ENCODE assay signal across 14 cellular contexts in genomic region chr14:60515696-60516284, GRCh38. TPM values are rescaled to one million over a fixed set of nuclear protein-coding genes. Genes with fewer than 3 reads are reported as not detected.
DNase-seq lines count a peak whose midpoint lies in the region; ATAC-seq, FAIRE-seq and TF ChIP-seq lines count a peak whose summit lies in the region.
"Had no signal": no experiment of that assay in that cellular context is flagged by ENCODE, and none has a peak within 500 bp of the region (broad histone marks: within the 10 kb centered on the region; RNA-seq: fewer than 3 reads in every experiment).

No MANE protein-coding gene starts in this region.

- TF ChIP-seq RAD21 in HepG2 (CRISPR knock-in tag; IDR thresholded peaks at IDR 0.05): no peak

- in situ Hi-C loops in HepG2 (cut with HindIII; ENCODE audit: extremely low pct_ligation_motif_present, low pct_unique_long_range_greater_than_20kb): no loop called here

- H2AK5ac ChIP-seq in trophoblast cell (ENCODE audit: low read length): no peak overlapping the region

- no peak overlapping the region for H3K14ac ChIP-seq in trophoblast cell (ENCODE audit: low read length)

- ATAC-seq in HepG2: no peak

- H3K4me1 Mint-ChIP-seq in activated CD4-positive, alpha-beta memory T cell treated with anti-CD3 and anti-CD28 coated beads for 36 hours (ENCODE audit: low read depth): peaks cover 14% of the 10 kb centered on the region

- DNase-seq in NT2/D1 (ENCODE audit: low read depth, low spot score) (no peak), trophoblast cell (no peak), amygdala (lab: John Stamatoyannopoulos, UW) (no peak), HepG2 (ENCODE audit: low spot score) (no peak)
- no peak for DNase-seq in stimulated activated CD4-positive, alpha-beta T cell treated with anti-CD3 and anti-CD28 coated beads, Interleukin-4, amount 100 ng/mL, for 4 hours
- DNase-seq in activated CD4-positive, alpha-beta memory T cell treated with anti-CD3 and anti-CD28 coated beads for 36 hours: no peak
- DNase-seq: activated CD4-positive, CD25-positive, alpha-beta regulatory T cell; activated naive CD4-positive, alpha-beta T cell had no signal

- H4K20me1 ChIP-seq in HepG2 (ENCODE audit: insufficient read depth, low read length): no peaks in the 10 kb centered on the region

- no peak overlapping the region for H4K8ac ChIP-seq in trophoblast cell (ENCODE audit: low read depth, low read length)

- H3K4me3 Mint-ChIP-seq in activated CD4-positive, alpha-beta memory T cell treated with anti-CD3 and anti-CD28 coated beads for 36 hours: no peak overlapping the region

- H4K91ac ChIP-seq in trophoblast cell (ENCODE audit: low read depth, low read length): no peak overlapping the region

- no peak for TF ChIP-seq POLR2A in HepG2 (IDR thresholded peaks at IDR 0.05; ENCODE audit: insufficient read depth in 1 of 2, low read depth in 2 of 2, low read length in 2 of 2)

- peak overlapping the region; percentile 61 for H3K4me2 ChIP-seq in trophoblast cell (ENCODE audit: low read length)
- no peak overlapping the region for H3K4me2 ChIP-seq in HepG2 (ENCODE audit: low read depth, low read length)

- H3K4me1 ChIP-seq in ES-I3 (ENCODE audit: insufficient read depth, low read length) (peaks cover 8% of the 10 kb centered on the region; the same call in 1 of the 2 replicates), NT2/D1 (ENCODE audit: insufficient read depth, insufficient read length) (peaks cover 2% of the 10 kb centered on the region), trophoblast cell (ENCODE audit: control insufficient read depth in 1 of 2, insufficient read depth in 2 of 2, low read length in 2 of 2) (peaks cover 0 to 2% of the 10 kb centered on the region in 2 experiments), HepG2 (ENCODE audit: insufficient read depth, low read length) (no peaks in the 10 kb centered on the region)

- H3K9ac ChIP-seq in ES-I3 (ENCODE audit: low read depth, low read length) (peak overlapping the region; percentile 63; the same call in 1 of the 2 replicates), NT2/D1 (ENCODE audit: insufficient read length, low read depth) (no peak overlapping the region), trophoblast cell (ENCODE audit: low read length) (no peak overlapping the region), HepG2 (ENCODE audit: insufficient read depth, low read depth, low read length) (no peak overlapping the region)

- H3K9me3 ChIP-seq in ES-I3 (ENCODE audit: control insufficient read depth, insufficient read depth, low read length) (no peaks in the 10 kb centered on the region), NT2/D1 (ENCODE audit: insufficient read depth, low read length) (no peaks in the 10 kb centered on the region), trophoblast cell (ENCODE audit: insufficient read depth, low read depth, low read length) (no peaks in the 10 kb centered on the region), HepG2 (ENCODE audit: low read length) (no peaks in the 10 kb centered on the region)

- H2AFZ ChIP-seq in trophoblast cell (ENCODE audit: insufficient read depth, low read length, poor library complexity) (no peak overlapping the region), HepG2 (ENCODE audit: low read length) (no peak overlapping the region)

- no peak overlapping the region for H4K12ac ChIP-seq in trophoblast cell (ENCODE audit: low read depth, low read length)

- no peak overlapping the region for H3K4ac ChIP-seq in trophoblast cell (ENCODE audit: low read depth, low read length)

- no peak overlapping the region for H3K27ac Mint-ChIP-seq in activated CD4-positive, alpha-beta memory T cell treated with anti-CD3 and anti-CD28 coated beads for 36 hours

- H3K36me3 ChIP-seq in ES-I3 (ENCODE audit: insufficient read depth, low read length): no peaks in the 10 kb centered on the region
- no peaks in the 10 kb centered on the region for H3K36me3 ChIP-seq in NT2/D1 (ENCODE audit: insufficient read depth, insufficient read length, low read length)
- H3K36me3 ChIP-seq in trophoblast cell (ENCODE audit: control insufficient read depth in 1 of 2, insufficient read depth in 2 of 2, low read length in 2 of 2): no peaks in the 10 kb centered on the region
- no peaks in the 10 kb centered on the region for H3K36me3 ChIP-seq in HepG2 (replicated peaks in 1 of 2; ENCODE audit: control insufficient read depth in 1 of 2, insufficient read depth in 2 of 2, low read length in 2 of 2)

- H2BK5ac ChIP-seq in trophoblast cell (ENCODE audit: low read depth, low read length, poor library complexity): no peak overlapping the region

- no peaks in the 10 kb centered on the region for H3K9me3 Mint-ChIP-seq in activated CD4-positive, alpha-beta memory T cell treated with anti-CD3 and anti-CD28 coated beads for 36 hours

- intact Hi-C loops in activated CD4-positive, alpha-beta memory T cell treated with anti-CD3 and anti-CD28 coated beads for 36 hours (cut with micrococcal nuclease): no loop called here
- intact Hi-C loops in HepG2 (cut with micrococcal nuclease; ENCODE audit: unreplicated experiment): no loop called here

- BruUV-seq in HepG2 (replicated peaks; lab: Mats Ljungman, UMichigan): no TSS peak

- no peak for FAIRE-seq in HepG2 (lab: Jason Lieb, UNC)

- H2BK12ac ChIP-seq in trophoblast cell (ENCODE audit: low read length): no peak overlapping the region

- POLR2A ChIA-PET in activated CD4-positive, alpha-beta memory T cell treated with anti-CD3 and anti-CD28 coated beads for 36 hours (lab: Charles Lee): no interaction called here
- POLR2A ChIA-PET in HepG2 (lab: Yijun Ruan, JAX): no interaction called here

- peaks cover 2% of the 10 kb centered on the region for H3K36me3 Mint-ChIP-seq in activated CD4-positive, alpha-beta memory T cell treated with anti-CD3 and anti-CD28 coated beads for 36 hours

- CTCF ChIA-PET in activated CD4-positive, alpha-beta memory T cell treated with anti-CD3 and anti-CD28 coated beads for 36 hours (lab: Charles Lee): interaction anchor here (0.5 to 1.0 kb wide), 2 partner anchors 166 to 746 kb away, joined by 3 read pairs; no protein-coding TSS in a partner anchor
- CTCF ChIA-PET in HepG2 (lab: Yijun Ruan, JAX; ENCODE audit: low intra/inter-chr PET ratio, low total read pairs): interaction anchor here (1.3 kb wide), 1 partner anchor 166 kb away, joined by 4 read pairs; no protein-coding TSS in a partner anchor

- no peak overlapping the region for H3K18ac ChIP-seq in trophoblast cell (ENCODE audit: low read length)

- WGBS in trophoblast cell (ENCODE audit: extremely low coverage, insufficient coverage, insufficient read length): no CpG with 5 or more reads among the region's 39 CpGs
- WGBS in HepG2 (ENCODE audit: low lambda C conversion rate): 82% methylated on average over 30 of the region's 39 CpGs

- no peaks in the 10 kb centered on the region for H3K79me1 ChIP-seq in trophoblast cell (ENCODE audit: low read length)

- H3K27ac ChIP-seq in trophoblast cell (ENCODE audit: low read depth, low read length) (no peak overlapping the region), HepG2 (ENCODE audit: extremely low read length, insufficient read depth, low read length) (no peak overlapping the region)
- H3K27ac ChIP-seq: skin epidermis had no signal

- H3K27me3 Mint-ChIP-seq in activated CD4-positive, alpha-beta memory T cell treated with anti-CD3 and anti-CD28 coated beads for 36 hours: peaks cover 42% of the 10 kb centered on the region

- H2BK120ac ChIP-seq in trophoblast cell (ENCODE audit: insufficient read depth, low read length, poor library complexity): no peak overlapping the region

- H3K23ac ChIP-seq in trophoblast cell (ENCODE audit: low read length): no peak overlapping the region

- H3K79me2 ChIP-seq in trophoblast cell (ENCODE audit: control insufficient read depth, insufficient read depth, low read length, poor library complexity): no peaks in the 10 kb centered on the region
- H3K79me2 ChIP-seq in HepG2 (ENCODE audit: insufficient read depth, low read length): no peaks in the 10 kb centered on the region

- no peak for TF ChIP-seq CTCF in HepG2 (CRISPR knock-in tag; IDR thresholded peaks at IDR 0.05)

- H3K4me3 ChIP-seq in NT2/D1 (ENCODE audit: insufficient read length, low read depth) (peak overlapping the region; percentile 4), iPS-11a (ENCODE audit: low read depth, low read length) (peak overlapping the region; percentile 35), trophoblast cell (ENCODE audit: low read depth, low read length) (peak overlapping the region; percentile 59), HepG2 (replicated peaks in 1 of 3; ENCODE audit: insufficient read depth in 1 of 3, low read depth in 2 of 3, low read length in 3 of 3) (no peak overlapping the region)

- TF ChIP-seq EP300 in HepG2 (IDR thresholded peaks at IDR 0.05; ENCODE audit: low read depth in 2 of 2, low read length in 2 of 2) (no peak), HepG2 (CRISPR knock-in tag; IDR thresholded peaks at IDR 0.05; ENCODE audit: borderline replicate concordance) (no peak)

- H3K27me3 ChIP-seq in NT2/D1 (ENCODE audit: insufficient read depth, insufficient read length): peaks cover 46% of the 10 kb centered on the region
- H3K27me3 ChIP-seq in trophoblast cell (ENCODE audit: insufficient read depth, low read length): peaks cover 50% of the 10 kb centered on the region
- H3K27me3 ChIP-seq in HepG2 (ENCODE audit: control insufficient read depth in 1 of 2, insufficient read depth in 2 of 2, low read length in 2 of 2): peaks cover 0 to 35% of the 10 kb centered on the region in 2 experiments; a peak in 4 of 5 replicates

RNA-seq across cellular contexts. Expression of gene SIX6, which starts 6.8 kb away (rescaled TPM):
- not detected in 2 replicates for polyA plus RNA-seq in trophoblast cell (2013)
- not detected for total RNA-seq in activated CD4-positive, alpha-beta memory T cell treated with anti-CD3 and anti-CD28 coated beads for 36 hours
- total RNA-seq in HepG2 (2016; rRNA removed; fragmentation: Illumina TruSeq; extraction: Trizol): not detected in 2 replicates
- total RNA-seq in HepG2 (2016; cell fraction: cytosol; rRNA removed; fragmentation: Illumina TruSeq; extraction: Trizol; ENCODE audit: low read depth): not detected in 2 replicates
- not detected in 2 replicates for total RNA-seq in HepG2 (2016; cell fraction: insoluble cytoplasmic fraction; rRNA removed; fragmentation: Illumina TruSeq; extraction: Trizol)
- total RNA-seq in HepG2 (2016; cell fraction: membrane; rRNA removed; fragmentation: Illumina TruSeq; extraction: Trizol): not detected in 2 replicates
- total RNA-seq in HepG2 (2016; cell fraction: nucleus; rRNA removed; fragmentation: Illumina TruSeq; extraction: Trizol): not detected in 2 replicates
- polyA plus RNA-seq in HepG2 (2011; rRNA removed): not detected in 2 replicates
- polyA plus RNA-seq in HepG2 (2011; cell fraction: cytosol; rRNA removed): not detected in 2 replicates
- not detected in 2 replicates for polyA plus RNA-seq in HepG2 (2011; cell fraction: nucleus; rRNA removed)
- polyA plus RNA-seq in HepG2 (2012): not detected in 2 replicates
- polyA plus RNA-seq in HepG2 (2016; cell fraction: cytosol; fragmentation: Illumina TruSeq; extraction: Trizol; ENCODE audit: low read depth): not detected in 2 replicates
- not detected in 2 replicates for polyA plus RNA-seq in HepG2 (2016; cell fraction: insoluble cytoplasmic fraction; fragmentation: Illumina TruSeq; extraction: Trizol; ENCODE audit: low read depth)
- not detected in 2 replicates for polyA plus RNA-seq in HepG2 (2016; cell fraction: membrane; fragmentation: Illumina TruSeq; extraction: Trizol; ENCODE audit: low read depth)
- polyA plus RNA-seq in HepG2 (2016; cell fraction: nucleus; fragmentation: Illumina TruSeq; extraction: Trizol; ENCODE audit: insufficient read depth, low read depth): not detected in 2 replicates
- polyA minus RNA-seq in HepG2 (2011; rRNA and poly(A)+ RNA removed; ENCODE audit: low replicate concordance): not detected in 2 replicates
- polyA minus RNA-seq in HepG2 (2011; cell fraction: cytosol; rRNA and poly(A)+ RNA removed): not detected in 2 replicates
- not detected in 2 replicates for polyA minus RNA-seq in HepG2 (2011; cell fraction: nucleus; rRNA and poly(A)+ RNA removed)
- total RNA-seq: dermis microvascular lymphatic vessel endothelial cell, mucosa of gallbladder, NCI-H460 had no signal

RNA-seq across cellular contexts. Expression of gene C14orf39, which starts 29.9 kb away (rescaled TPM):
- polyA plus RNA-seq in trophoblast cell (2013): 0.08 and 0.12 TPM in 2 replicates
- total RNA-seq in activated CD4-positive, alpha-beta memory T cell treated with anti-CD3 and anti-CD28 coated beads for 36 hours: not detected
- total RNA-seq in HepG2 (2016; rRNA removed; fragmentation: Illumina TruSeq; extraction: Trizol): not detected in 2 replicates
- total RNA-seq in HepG2 (2016; cell fraction: cytosol; rRNA removed; fragmentation: Illumina TruSeq; extraction: Trizol; ENCODE audit: low read depth): 0.26 and 0.30 TPM in 2 replicates
- total RNA-seq in HepG2 (2016; cell fraction: insoluble cytoplasmic fraction; rRNA removed; fragmentation: Illumina TruSeq; extraction: Trizol): 0.17 TPM in 1 of 2 replicates, not detected in the other
- 0.10 and 0.22 TPM in 2 replicates for total RNA-seq in HepG2 (2016; cell fraction: membrane; rRNA removed; fragmentation: Illumina TruSeq; extraction: Trizol)
- 0.25 TPM in 1 of 2 replicates, not detected in the other for total RNA-seq in HepG2 (2016; cell fraction: nucleus; rRNA removed; fragmentation: Illumina TruSeq; extraction: Trizol)
- polyA plus RNA-seq in HepG2 (2011; rRNA removed): not detected in 2 replicates
- polyA plus RNA-seq in HepG2 (2011; cell fraction: cytosol; rRNA removed): not detected in 2 replicates
- polyA plus RNA-seq in HepG2 (2011; cell fraction: nucleus; rRNA removed): 0.05 TPM in 1 of 2 replicates, not detected in the other
- polyA plus RNA-seq in HepG2 (2012): not detected in 2 replicates
- not detected in 2 replicates for polyA plus RNA-seq in HepG2 (2016; cell fraction: cytosol; fragmentation: Illumina TruSeq; extraction: Trizol; ENCODE audit: low read depth)
- polyA plus RNA-seq in HepG2 (2016; cell fraction: insoluble cytoplasmic fraction; fragmentation: Illumina TruSeq; extraction: Trizol; ENCODE audit: low read depth): not detected in 2 replicates
- polyA plus RNA-seq in HepG2 (2016; cell fraction: membrane; fragmentation: Illumina TruSeq; extraction: Trizol; ENCODE audit: low read depth): not detected in 2 replicates
- polyA plus RNA-seq in HepG2 (2016; cell fraction: nucleus; fragmentation: Illumina TruSeq; extraction: Trizol; ENCODE audit: insufficient read depth, low read depth): 0.20 and 0.42 TPM in 2 replicates
- polyA minus RNA-seq in HepG2 (2011; rRNA and poly(A)+ RNA removed; ENCODE audit: low replicate concordance): not detected in 2 replicates
- not detected in 2 replicates for polyA minus RNA-seq in HepG2 (2011; cell fraction: cytosol; rRNA and poly(A)+ RNA removed)
- not detected in 2 replicates for polyA minus RNA-seq in HepG2 (2011; cell fraction: nucleus; rRNA and poly(A)+ RNA removed)
- total RNA-seq: dermis microvascular lymphatic vessel endothelial cell, mucosa of gallbladder had no signal

Comparison
In these comparisons a context has a peak if more than half of its experiments do, and no peak if none do; other contexts are left out.
1. H3K4me3 ChIP-seq: peak in NT2/D1 (single experiment), iPS-11a (single experiment) and trophoblast cell (single experiment); none in HepG2 (0 of 3).